Comparison of ENCODE assay signal across 16 cellular contexts in genomic region chr5:173020643-173021042, GRCh38. TPM values are rescaled to one million over a fixed set of nuclear protein-coding genes. Genes with fewer than 3 reads are reported as not detected.
DNase-seq lines count a peak whose midpoint lies in the region; ATAC-seq and TF ChIP-seq lines count a peak whose summit lies in the region.
"Had no signal": no experiment of that assay in that cellular context is flagged by ENCODE, and none has a peak within 500 bp of the region (broad histone marks: within the 10 kb centered on the region; RNA-seq: fewer than 3 reads in every experiment).

No MANE protein-coding gene starts in this region.

- H3K79me2 ChIP-seq in smooth muscle cell (ENCODE audit: low read depth), result peaks cover 46% of the 10 kb centered on the region

- DNase-seq in fibroblast of gingiva (ENCODE audit: low read depth) (peak; percentile 15), left lobe of liver (ENCODE audit: low spot score) (peak; percentile 33), smooth muscle cell (lab: John Stamatoyannopoulos, UW; ENCODE audit: unreplicated experiment) (no peak), NCI-H226 (no peak), NCI-H446 (lab: John Stamatoyannopoulos, UW) (no peak), NCI-H2029 (lab: John Stamatoyannopoulos, UW) (no peak)
- DNase-seq: activated CD4-positive, alpha-beta memory T cell treated with anti-CD3 and anti-CD28 coated beads, Interleukin-2, amount 10 ng/mL, durations not matched to agents 7 days and 5 days; activated naive CD4-positive, alpha-beta T cell treated with Interleukin-2 at 50 U/mL for 16 hours; DMS79 treated with DMSO at 0.1 percent for 48 hours; MG63; NCI-H2029 treated with DMSO at 0.1 percent for 48 hours; NCI-H748 treated with DMSO at 0.1 percent for 48 hours; stimulated activated CD4-positive, alpha-beta T cell treated with anti-CD3 and anti-CD28 coated beads, Interleukin-2, amount 100 ng/mL, for 48 hours had no signal

- H3K36me3 ChIP-seq in smooth muscle cell (ENCODE audit: low read depth), result no peaks in the 10 kb centered on the region

- H3K4me2 ChIP-seq in smooth muscle cell, result no peak overlapping the region
- H3K4me2 ChIP-seq: BLaER1 treated with 17β-estradiol and CSF1 and Interleukin-3, amounts not matched to agents 10 nM and 100 nM had no signal

- H3K27ac ChIP-seq in angular gyrus (ENCODE audit: low read depth, low read length) (peak overlapping the region; percentile 62), smooth muscle cell (ENCODE audit: low read depth) (peak overlapping the region; percentile 19)
- H3K27ac ChIP-seq: BLaER1 treated with 17β-estradiol and CSF1 and Interleukin-3, amounts not matched to agents 10 nM and 100 nM had no signal

- H3F3A ChIP-seq in smooth muscle cell (ENCODE audit: low read depth), result peaks cover 6% of the 10 kb centered on the region

- 89% methylated on average over 9 of the region's 9 CpGs for WGBS in smooth muscle cell (ENCODE audit: low lambda C conversion rate)

- no peak for TF ChIP-seq CTCF in smooth muscle cell (IDR thresholded peaks at IDR 0.05; ENCODE audit: borderline replicate concordance, insufficient read depth, poor library complexity, severe bottlenecking)

- no peak overlapping the region for H3K4me3 ChIP-seq in smooth muscle cell
- H3K4me3 ChIP-seq: BLaER1 treated with 17β-estradiol and CSF1 and Interleukin-3, amounts not matched to agents 10 nM and 100 nM; MG63 had no signal

- no peaks in the 10 kb centered on the region for H3K27me3 ChIP-seq in smooth muscle cell (ENCODE audit: low read depth)
- H3K27me3 ChIP-seq: BLaER1 treated with 17β-estradiol and CSF1 and Interleukin-3, amounts not matched to agents 10 nM and 100 nM; MG63 had no signal

- H4K20me1 ChIP-seq in smooth muscle cell (ENCODE audit: low read depth), result peaks cover 19% of the 10 kb centered on the region

- peaks cover 6% of the 10 kb centered on the region for H3K4me1 ChIP-seq in smooth muscle cell (ENCODE audit: low read depth)

- H2AFZ ChIP-seq in smooth muscle cell (ENCODE audit: low read depth), result no peak overlapping the region

- no peaks in the 10 kb centered on the region for H3K9me3 ChIP-seq in smooth muscle cell (replicated peaks; ENCODE audit: low read depth)
- H3K9me3 ChIP-seq: BLaER1 treated with 17β-estradiol and CSF1 and Interleukin-3, amounts not matched to agents 10 nM and 100 nM; MG63 had no signal

- H3K9ac ChIP-seq in smooth muscle cell (ENCODE audit: low read depth), result no peak overlapping the region
- H3K9ac ChIP-seq: BLaER1 treated with 17β-estradiol and CSF1 and Interleukin-3, amounts not matched to agents 10 nM and 100 nM had no signal

- ATAC-seq in left lobe of liver (peak; percentile 27), HG03521 (IDR thresholded peaks at IDR 0.05; ENCODE audit: unreplicated experiment) (no peak)

RNA-seq across cellular contexts. Expression of gene CREBRF, which starts 35.5 kb away (rescaled TPM):
- 10.2 TPM for total RNA-seq in left lobe of liver
- 11.3 and 18.5 TPM in 2 replicates for total RNA-seq in smooth muscle cell
- 6.9 and 8.1 TPM in 2 replicates for polyA plus RNA-seq in smooth muscle cell

RNA-seq across cellular contexts. Expression of gene ATP6V0E1, which starts 37.1 kb away (rescaled TPM):
- 110 TPM for total RNA-seq in left lobe of liver
- total RNA-seq in smooth muscle cell, result 201 and 247 TPM in 2 replicates
- 431 and 445 TPM in 2 replicates for polyA plus RNA-seq in smooth muscle cell

Comparison
In these comparisons a context has a peak if more than half of its experiments do, and no peak if none do; other contexts are left out.
1. DNase-seq: peak in fibroblast of gingiva (single experiment) and left lobe of liver (single experiment); none in smooth muscle cell (single experiment), NCI-H226 (single experiment), NCI-H446 (0 of 2) and NCI-H2029 (single experiment).